8 cellular contexts compared by ENCODE assay signal in the genomic region with DNA sequence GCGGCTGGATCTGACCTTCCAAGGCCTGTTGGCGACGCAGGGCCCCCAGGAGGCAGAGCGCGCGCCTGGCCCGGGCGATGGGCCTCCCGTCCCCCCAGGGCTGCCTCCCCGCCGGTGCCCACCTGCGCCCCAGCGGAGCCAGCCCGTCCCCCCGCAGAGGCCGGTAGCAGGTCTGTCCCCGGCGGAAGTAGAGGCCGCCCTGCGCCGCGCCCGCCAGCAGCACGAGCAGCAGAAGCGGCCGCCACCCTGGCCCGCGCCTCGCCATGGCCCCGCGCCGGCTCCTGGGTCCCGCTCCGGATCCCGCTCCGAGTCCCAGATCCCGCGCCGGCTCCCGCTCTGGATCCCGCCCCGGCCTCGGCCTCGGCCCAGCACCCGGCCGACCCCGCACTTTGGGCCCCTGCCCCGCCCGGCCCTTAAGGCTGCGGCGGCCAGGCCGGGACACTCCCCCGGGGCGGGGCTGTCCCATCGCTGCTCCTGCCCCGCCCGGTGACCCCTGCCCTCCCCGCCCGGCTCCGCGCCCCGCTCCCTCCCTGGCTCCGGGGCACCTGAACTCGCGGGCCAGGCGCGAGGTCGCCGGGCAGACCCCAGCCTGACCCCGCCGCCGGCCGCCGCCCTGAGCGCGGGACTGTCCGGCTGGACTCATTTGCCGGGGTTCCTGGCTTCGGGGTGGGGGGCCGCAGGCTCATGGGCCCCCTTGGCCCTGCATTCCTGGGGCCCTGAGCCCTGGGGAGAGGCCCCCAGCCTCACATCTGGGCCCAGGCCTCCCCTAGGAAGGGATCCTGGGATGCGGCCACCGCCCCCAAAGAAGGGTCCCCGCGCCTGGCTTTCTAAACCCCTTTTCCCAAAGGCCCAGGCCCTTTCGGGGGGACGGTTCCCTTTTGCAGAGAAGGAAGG. TPM values are rescaled to one million over a fixed set of nuclear protein-coding genes. Genes with fewer than 3 reads are reported as not detected.
DNase-seq lines count a peak whose midpoint lies in the region; ATAC-seq and TF ChIP-seq lines count a peak whose summit lies in the region.

A gene (minus strand): TSS at position 391 of the 894 bp plus-strand sequence. CDS start 126 bp downstream, at position 265.

- no peaks in the 10 kb centered on the region for H3K27me3 ChIP-seq in left lung

- DNase-seq in GM10248 (ENCODE audit: extremely low spot score) (peak; percentile 83), coronary artery (ENCODE audit: low spot score) (no peak), left lung (peak; percentile 80 to 95), NCI-H748 treated with DMSO at 0.1 percent for 48 hours (lab: John Stamatoyannopoulos, UW) (no peak)
- DNase-seq in stimulated activated CD8-positive, alpha-beta memory T cell treated with anti-CD3 and anti-CD28 coated beads, Interleukin-4, amount 100 ng/mL, for 48 hours, result peak; percentile 56

- TF ChIP-seq CTCF in GM10248 (IDR thresholded peaks at IDR 0.05; ENCODE audit: control extremely low read depth, extremely low read depth, low read depth, missing control alignments), result no peak
- TF ChIP-seq CTCF in WI38 (IDR thresholded peaks at IDR 0.05; ENCODE audit: low read depth, low read length), result no peak
- TF ChIP-seq CTCF in coronary artery (IDR thresholded peaks at IDR 0.05), result no peak
- TF ChIP-seq CTCF in left lung (IDR thresholded peaks at IDR 0.05), result no peak

- intact Hi-C loops in left lung (cut with DNase I), result no loop called here

- CTCF ChIA-PET in GM10248 (lab: Yijun Ruan, JAX), result no interaction called here

- POLR2A ChIA-PET in GM10248 (lab: Yijun Ruan, JAX), result interaction anchor here (1.0 to 2.0 kb wide), 4 partner anchors 10 to 1325 kb away, joined by 4 to 11 read pairs (median 4); a partner anchor contains a TSS

- peaks cover 31 to 86% of the 10 kb centered on the region in 2 donors for H3K4me1 ChIP-seq in left lung

- no peaks in the 10 kb centered on the region for H3K9me3 ChIP-seq in left lung

- H3K4me3 ChIP-seq in WI38 (ENCODE audit: low read depth, low read length), result peak within 1 kb of the TSS; percentile 77
- H3K4me3 ChIP-seq in coronary artery, result peak within 1 kb of the TSS; percentile 89
- peak within 1 kb of the TSS; percentile 53 to 87 for H3K4me3 ChIP-seq in left lung

- peak; percentile 32 for ATAC-seq in HG03039 (IDR thresholded peaks at IDR 0.05; ENCODE audit: unreplicated experiment)
- ATAC-seq in left lung, result peak; percentile 72
- ATAC-seq in HG03565 (IDR thresholded peaks at IDR 0.05; ENCODE audit: unreplicated experiment), result no peak

- H3K36me3 ChIP-seq in left lung, result peaks cover 0 to 19% of the 10 kb centered on the region in 2 donors

- H3K27ac ChIP-seq in coronary artery, result peak within 1 kb of the TSS; percentile 83 to 93
- H3K27ac ChIP-seq in left lung, result peak within 1 kb of the TSS; percentile 84 to 97

RNA-seq across cellular contexts. Expression of the gene that starts here (rescaled TPM):
- total RNA-seq in left lung, result 100 to 1,000 TPM; 452 to 479 TPM

Comparison
In these comparisons a context has a peak if more than half of its experiments do, and no peak if none do; other contexts are left out.
1. DNase-seq: peak in GM10248 (single experiment), left lung (2 of 2) and stimulated activated CD8-positive, alpha-beta memory T cell treated with anti-CD3 and anti-CD28 coated beads, Interleukin-4, amount 100 ng/mL, for 48 hours (single experiment); none in coronary artery (single experiment) and NCI-H748 treated with DMSO at 0.1 percent for 48 hours (single experiment).
2. Peak in every context shown above with its lines, with median percentiles within 50 percentile points of each other: H3K4me3 ChIP-seq.